17 cellular contexts compared by ENCODE assay signal in the genomic region with DNA sequence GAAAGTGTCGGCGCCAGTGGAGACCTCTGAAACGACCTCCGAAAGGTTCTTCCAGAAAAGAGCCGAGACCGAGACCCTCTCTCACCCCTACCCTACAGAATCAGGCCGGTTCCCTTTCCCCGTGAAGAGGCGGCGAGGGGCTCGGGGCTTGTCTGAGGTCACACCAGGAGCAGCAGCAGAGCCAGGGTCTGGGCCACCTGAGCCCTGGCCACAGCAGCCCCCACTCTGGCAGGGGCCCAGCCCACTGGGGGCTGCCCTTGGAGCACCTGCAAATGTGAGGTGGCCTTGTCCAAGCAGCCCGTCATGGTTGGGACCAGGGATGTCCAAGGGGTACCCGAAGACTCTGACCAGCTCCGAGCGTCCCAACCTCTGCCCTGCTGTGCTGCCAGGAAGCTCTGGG. TPM values are rescaled to one million over a fixed set of nuclear protein-coding genes. Genes with fewer than 3 reads are reported as not detected.
DNase-seq lines count a peak whose midpoint lies in the region; ATAC-seq, FAIRE-seq and TF ChIP-seq lines count a peak whose summit lies in the region.
"Had no signal": no experiment of that assay in that cellular context is flagged by ENCODE, and none has a peak within 500 bp of the region (broad histone marks: within the 10 kb centered on the region; RNA-seq: fewer than 3 reads in every experiment).

No MANE protein-coding gene starts in this region.

- no peaks in the 10 kb centered on the region for H3K27me3 ChIP-seq in HCT116 (ENCODE audit: insufficient read depth, low read length)
- no peaks in the 10 kb centered on the region for H3K27me3 ChIP-seq in subcutaneous abdominal adipose tissue (ENCODE audit: control insufficient read depth in 5 of 5, insufficient read depth in 4 of 5, low read length in 5 of 5)
- no peaks in the 10 kb centered on the region for H3K27me3 ChIP-seq in osteoblast (ENCODE audit: insufficient read depth, low read length)

- H3K36me3 ChIP-seq in HCT116 (ENCODE audit: control insufficient read depth in 1 of 2, insufficient read depth in 2 of 2, low read length in 2 of 2) (peaks cover 0 to 7% of the 10 kb centered on the region in 2 experiments; a peak in 2 of 4 replicates), subcutaneous abdominal adipose tissue (ENCODE audit: control insufficient read depth in 5 of 5, insufficient read depth in 5 of 5, low read length in 5 of 5) (peaks cover 0 to 47% (median 39%) of the 10 kb centered on the region in 5 donors), osteoblast (ENCODE audit: insufficient read depth, low read length) (no peaks in the 10 kb centered on the region)

- intact Hi-C loops in HCT116 (cut with micrococcal nuclease), result no loop called here

- TF ChIP-seq CTCF in C4-2B (conservative IDR thresholded peaks at IDR 0.05) (no peak), HCT116 (IDR thresholded peaks at IDR 0.05 in 2 of 3, conservative IDR thresholded peaks at IDR 0.05 in 1 of 3; ENCODE audit: borderline replicate concordance in 1 of 3, insufficient read depth in 1 of 3, low read depth in 2 of 3, low read length in 2 of 3) (no peak), endothelial cell (IDR thresholded peaks at IDR 0.05; ENCODE audit: unreplicated experiment) (no peak), osteoblast (IDR thresholded peaks at IDR 0.05; ENCODE audit: extremely low read depth, low read depth, low read length) (no peak)

- H3K4me3 ChIP-seq in HCT116 (replicated peaks in 1 of 2; ENCODE audit: low read depth in 1 of 2, low read length in 2 of 2) (no peak overlapping the region), subcutaneous abdominal adipose tissue (ENCODE audit: low read depth in 1 of 5, low read length in 5 of 5) (no peak overlapping the region), osteoblast (ENCODE audit: insufficient read depth, low read length) (no peak overlapping the region)
- H3K4me3 ChIP-seq: A549, GM23248 had no signal

- ATAC-seq in HCT116 (no peak), HG03460 (IDR thresholded peaks at IDR 0.05; ENCODE audit: unreplicated experiment) (no peak)
- ATAC-seq: A549 had no signal

- TF ChIP-seq POLR2A in HCT116 (IDR thresholded peaks at IDR 0.05; ENCODE audit: borderline replicate concordance, extremely low read depth, insufficient read depth, insufficient read length) (no peak), GM12892 (IDR thresholded peaks at IDR 0.05; ENCODE audit: low read depth, low read length) (no peak)

- H3K4me2 ChIP-seq in HCT116 (ENCODE audit: low read length) (no peak overlapping the region), osteoblast (ENCODE audit: insufficient read depth, low read length) (no peak overlapping the region)
- H3K4me2 ChIP-seq: A549 had no signal

- peak overlapping the region; percentile 56 for H3K4me3 Mint-ChIP-seq in endothelial cell (ENCODE audit: unreplicated experiment)
- H3K4me3 Mint-ChIP-seq: CD4-positive, alpha-beta memory T cell had no signal

- DNase-seq in HCT116 (ENCODE audit: low read depth, low spot score) (no peak), endothelial cell (ENCODE audit: low spot score) (no peak), osteoblast (ENCODE audit: insufficient read length, low spot score, missing footprints) (no peak), GM12892 (ENCODE audit: insufficient read length) (no peak)
- DNase-seq: CD4-positive, alpha-beta memory T cell; DMS153; DMS79 treated with DMSO at 0.1 percent for 48 hours; EL; GM23248 had no signal

- H2AFZ ChIP-seq in HCT116 (ENCODE audit: low read depth, low read length, poor library complexity, severe bottlenecking), result no peak overlapping the region
- no peak overlapping the region for H2AFZ ChIP-seq in osteoblast (ENCODE audit: low read length)
- H2AFZ ChIP-seq: GM23248 had no signal

- peaks cover 35% of the 10 kb centered on the region for H3K36me3 Mint-ChIP-seq in endothelial cell (ENCODE audit: low read depth, unreplicated experiment)

- H3K79me2 ChIP-seq in HCT116 (ENCODE audit: insufficient read depth, low read length), result peaks cover 22% of the 10 kb centered on the region
- no peaks in the 10 kb centered on the region for H3K79me2 ChIP-seq in osteoblast (ENCODE audit: insufficient read depth, low read length)

- H3K9me3 ChIP-seq in HCT116 (ENCODE audit: control insufficient read depth in 1 of 2, insufficient read depth in 1 of 2, low read depth in 1 of 2, low read length in 2 of 2) (no peaks in the 10 kb centered on the region), subcutaneous abdominal adipose tissue (ENCODE audit: control insufficient read depth in 5 of 5, low read length in 5 of 5) (no peaks in the 10 kb centered on the region), osteoblast (ENCODE audit: low read depth, low read length) (no peaks in the 10 kb centered on the region)
- H3K9me3 ChIP-seq: A549 had no signal

- peak overlapping the region; percentile 65; the same call in 1 of the 2 replicates for H3K27ac ChIP-seq in C4-2B
- H3K27ac ChIP-seq in HCT116 (ENCODE audit: low read depth, low read length), result peak overlapping the region; percentile 14; the same call in 1 of the 2 replicates
- H3K27ac ChIP-seq in subcutaneous abdominal adipose tissue (ENCODE audit: low read depth, low read length), result peak overlapping the region; percentile 81
- no peak overlapping the region for H3K27ac ChIP-seq in osteoblast (ENCODE audit: low read depth, low read length)
- H3K27ac ChIP-seq: A549, GM23248 had no signal

- H4K20me1 ChIP-seq in HCT116 (ENCODE audit: insufficient read depth) (no peaks in the 10 kb centered on the region), osteoblast (ENCODE audit: insufficient read depth, low read length) (peaks cover 5% of the 10 kb centered on the region)

- H3K4me1 Mint-ChIP-seq in endothelial cell (ENCODE audit: unreplicated experiment), result peaks cover 31% of the 10 kb centered on the region

- H3K27ac Mint-ChIP-seq in endothelial cell (ENCODE audit: unreplicated experiment), result peak overlapping the region; percentile 72
- H3K27ac Mint-ChIP-seq: CD4-positive, alpha-beta memory T cell had no signal

- H3K4me1 ChIP-seq in HCT116 (ENCODE audit: control insufficient read depth in 1 of 2, insufficient read depth in 2 of 2, low read length in 2 of 2) (peaks cover 0 to 12% of the 10 kb centered on the region in 2 experiments; a peak in 1 of 4 replicates), subcutaneous abdominal adipose tissue (ENCODE audit: control insufficient read depth in 5 of 5, insufficient read depth in 5 of 5, low read length in 5 of 5) (peaks cover 2 to 70% (median 59%) of the 10 kb centered on the region in 5 donors), osteoblast (ENCODE audit: insufficient read depth, low read length) (no peaks in the 10 kb centered on the region)

- TF ChIP-seq RAD21 in HCT116 (IDR thresholded peaks at IDR 0.05; ENCODE audit: low read depth), result no peak

- H3K27me3 Mint-ChIP-seq in endothelial cell (ENCODE audit: unreplicated experiment), result peaks cover 88% of the 10 kb centered on the region
- H3K27me3 Mint-ChIP-seq: CD4-positive, alpha-beta memory T cell had no signal

- CTCF ChIA-PET in HCT116 (lab: Charles Lee), result no interaction called here

- H3K9me2 ChIP-seq in HCT116 (ENCODE audit: insufficient read depth), result no peaks in the 10 kb centered on the region

- RAD21 ChIA-PET in HCT116 (lab: Charles Lee; ENCODE audit: low non-redundant PET in 1 of 2, low total read pairs in 2 of 2, uncharacterized antibody in 2 of 2, unreplicated experiment in 2 of 2), result no interaction called here

- POLR2A ChIA-PET in HCT116 (lab: Charles Lee), result no interaction called here

- peaks cover 4% of the 10 kb centered on the region for H3K9me3 Mint-ChIP-seq in endothelial cell (ENCODE audit: unreplicated experiment)
- H3K9me3 Mint-ChIP-seq: CD4-positive, alpha-beta memory T cell had no signal

- FAIRE-seq in GM12892 (lab: Jason Lieb, UNC), result no peak
- FAIRE-seq: A549, D721Med, G401.6, GM12891, H54 had no signal

- H3K9ac ChIP-seq in HCT116 (ENCODE audit: low read length) (no peak overlapping the region), subcutaneous abdominal adipose tissue (ENCODE audit: low read length in 5 of 5) (peak overlapping the region in 2 of 5 donors; percentile 36 to 41)
- H3K9ac ChIP-seq: GM23248 had no signal

- BruUV-seq in HCT116 (replicated peaks; lab: Mats Ljungman, UMichigan), result no TSS peak

TF ChIP-seq in HCT116, 20 proteins besides CTCF, POLR2A, EP300 and RAD21 (continues in another document):
- TF ChIP-seq, protein P1, sequence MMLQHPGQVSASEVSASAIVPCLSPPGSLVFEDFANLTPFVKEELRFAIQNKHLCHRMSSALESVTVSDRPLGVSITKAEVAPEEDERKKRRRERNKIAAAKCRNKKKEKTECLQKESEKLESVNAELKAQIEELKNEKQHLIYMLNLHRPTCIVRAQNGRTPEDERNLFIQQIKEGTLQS (IDR thresholded peaks at IDR 0.05), result no peak
- TF ChIP-seq YY1 (IDR thresholded peaks at IDR 0.05; ENCODE audit: extremely low read depth, insufficient replicate concordance, low read depth, low read length) (no peak), SIN3A (IDR thresholded peaks at IDR 0.05; ENCODE audit: low read depth) (no peak), EZH2 (IDR thresholded peaks at IDR 0.05) (no peak), EZH2phosphoT487 (IDR thresholded peaks at IDR 0.05; ENCODE audit: borderline replicate concordance) (no peak), SP1 (IDR thresholded peaks at IDR 0.05; ENCODE audit: low read depth) (no peak), CEBPB (IDR thresholded peaks at IDR 0.05; ENCODE audit: low read depth) (no peak), ZFX (IDR thresholded peaks at IDR 0.05) (no peak), CBX3 (IDR thresholded peaks at IDR 0.05; ENCODE audit: low read depth) (no peak), ZNF274 (IDR thresholded peaks at IDR 0.05; ENCODE audit: low read depth, low read length) (no peak), SRF (IDR thresholded peaks at IDR 0.05; ENCODE audit: low read depth) (no peak), EGR1 (IDR thresholded peaks at IDR 0.05; ENCODE audit: low read depth) (no peak), POLR2AphosphoS5 (IDR thresholded peaks at IDR 0.05; ENCODE audit: low read depth, low read length) (no peak)
- TF ChIP-seq, protein P2, sequence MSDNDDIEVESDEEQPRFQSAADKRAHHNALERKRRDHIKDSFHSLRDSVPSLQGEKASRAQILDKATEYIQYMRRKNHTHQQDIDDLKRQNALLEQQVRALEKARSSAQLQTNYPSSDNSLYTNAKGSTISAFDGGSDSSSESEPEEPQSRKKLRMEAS (IDR thresholded peaks at IDR 0.05), result no peak

RNA-seq across cellular contexts. Expression of a gene that starts 9.2 kb away (rescaled TPM):
- total RNA-seq in HCT116 (2021; ENCODE audit: unreplicated experiment), result 86.0 TPM
- polyA plus RNA-seq in HCT116 (2012), result 84.7 and 91.2 TPM in 2 replicates
- total RNA-seq in endothelial cell (ENCODE audit: unreplicated experiment), result 38.9 TPM
- 26.5 and 30.0 TPM in 2 replicates for total RNA-seq in osteoblast
- 3.5 TPM for polyA plus RNA-seq in GM12892 (2012; ENCODE audit: missing spikeins)

RNA-seq across cellular contexts. Expression of a gene that starts 15.3 kb away (rescaled TPM):
- total RNA-seq in HCT116 (2021; ENCODE audit: unreplicated experiment), result 82.0 TPM
- 87.5 and 89.7 TPM in 2 replicates for polyA plus RNA-seq in HCT116 (2012)
- 945 TPM for total RNA-seq in endothelial cell (ENCODE audit: unreplicated experiment)
- total RNA-seq in osteoblast, result 3.3 and 6.2 TPM in 2 replicates
- polyA plus RNA-seq in GM12892 (2012; ENCODE audit: missing spikeins), result not detected
- total RNA-seq: CD4-positive, alpha-beta memory T cell had no signal

RNA-seq across cellular contexts. Expression of a gene that starts 34.3 kb away (rescaled TPM):
- 15.6 TPM for total RNA-seq in HCT116 (2021; ENCODE audit: unreplicated experiment)
- 13.9 and 14.7 TPM in 2 replicates for polyA plus RNA-seq in HCT116 (2012)
- 293 TPM for total RNA-seq in endothelial cell (ENCODE audit: unreplicated experiment)
- total RNA-seq in osteoblast, result not detected in 2 replicates
- 0.36 TPM for polyA plus RNA-seq in GM12892 (2012; ENCODE audit: missing spikeins)
- total RNA-seq: CD4-positive, alpha-beta memory T cell; GM23248 had no signal
- polyA plus RNA-seq: CD4-positive, alpha-beta memory T cell; GM23248 had no signal

Comparison
In these comparisons a context has a peak if more than half of its experiments do, and no peak if none do; other contexts are left out.
1. RNA of a gene that starts 15.3 kb away (total RNA-seq): 945 TPM in endothelial cell (single experiment) and 82.0 TPM in HCT116 (single experiment); 3.3 to 6.2 TPM in osteoblast; every median in the first group is over 10 times any median in the second.
2. RNA of a gene that starts 34.3 kb away (total RNA-seq): 293 TPM in endothelial cell (single experiment); 15.6 TPM in HCT116 (single experiment) and not detected in osteoblast; every median in the first group is over 10 times any median in the second.